In the genomic region with DNA sequence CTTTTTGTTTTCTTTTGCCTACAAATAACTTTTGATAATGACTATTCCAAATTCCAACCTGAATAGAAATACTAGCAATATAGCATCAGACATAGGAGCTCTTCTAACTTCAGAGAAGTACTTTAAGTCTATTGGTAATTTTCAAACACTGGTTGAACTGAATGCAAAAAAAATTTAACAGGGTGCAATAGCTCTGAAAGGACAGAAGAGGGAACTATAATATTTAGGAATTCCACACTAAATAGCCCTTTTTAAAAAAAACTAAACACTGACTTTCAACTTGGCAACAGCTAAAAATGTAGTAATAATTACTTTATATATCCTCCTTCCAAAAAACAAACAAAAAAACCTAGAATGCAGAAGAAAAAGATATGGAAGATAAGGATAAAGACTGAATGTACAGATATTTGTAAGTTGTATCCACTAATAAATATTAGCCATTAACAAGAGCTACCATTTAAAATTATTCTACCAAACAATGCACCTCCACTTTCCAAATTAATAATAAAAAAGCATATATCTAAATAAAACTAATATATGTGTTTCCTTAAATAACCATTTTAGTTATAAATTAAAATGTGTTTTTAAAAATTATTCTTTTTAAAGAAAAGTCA, we compare ENCODE assay signal across 9 cellular contexts.
DNase-seq lines count a peak whose midpoint lies in the region; ATAC-seq and TF ChIP-seq lines count a peak whose summit lies in the region.
"Had no signal": no experiment of that assay in that cellular context is flagged by ENCODE, and none has a peak within 500 bp of the region (broad histone marks: within the 10 kb centered on the region; RNA-seq: fewer than 3 reads in every experiment).

No MANE protein-coding gene starts in this region.

- no peak overlapping the region for H3K4me3 Mint-ChIP-seq in neural crest cell
- H3K4me3 Mint-ChIP-seq: CD4-positive, CD25-positive, alpha-beta regulatory T cell had no signal

- ATAC-seq in GM19324 (IDR thresholded peaks at IDR 0.05; ENCODE audit: low FRiP score, unreplicated experiment) (no peak), HG02678 (IDR thresholded peaks at IDR 0.05; ENCODE audit: unreplicated experiment) (no peak)

- no peaks in the 10 kb centered on the region for H3K9me3 Mint-ChIP-seq in neural crest cell

- peaks cover 13% of the 10 kb centered on the region for H3K4me1 Mint-ChIP-seq in neural crest cell

- H3K27me3 Mint-ChIP-seq in neural crest cell (ENCODE audit: low read depth) = no peaks in the 10 kb centered on the region
- H3K27me3 Mint-ChIP-seq: CD4-positive, CD25-positive, alpha-beta regulatory T cell had no signal

- H3K36me3 Mint-ChIP-seq in neural crest cell (ENCODE audit: low read depth) = no peaks in the 10 kb centered on the region

- TF ChIP-seq CTCF in choroid plexus epithelial cell (conservative IDR thresholded peaks at IDR 0.05; ENCODE audit: low read depth, low read length) (peak; percentile 65), neural crest cell (conservative IDR thresholded peaks at IDR 0.05) (peak; percentile 78)

- no peak overlapping the region for H3K27ac Mint-ChIP-seq in neural crest cell (ENCODE audit: unreplicated experiment)

- H3K4me3 ChIP-seq in choroid plexus epithelial cell (ENCODE audit: low read depth, low read length) = no peak overlapping the region

- DNase-seq in NCI-H1105 treated with DMSO at 0.1 percent for 48 hours (lab: John Stamatoyannopoulos, UW) (peak; percentile 14), NCI-H1105 (lab: John Stamatoyannopoulos, UW) (no peak), NCI-H526 treated with DMSO at 0.1 percent for 48 hours (lab: John Stamatoyannopoulos, UW) (peak; percentile 35), choroid plexus epithelial cell (ENCODE audit: low read depth) (peak; percentile 60), neural crest cell (ENCODE audit: low read depth, low spot score) (no peak), islet precursor cell (no peak)

Comparison
In these comparisons a context has a peak if more than half of its experiments do, and no peak if none do; other contexts are left out.
1. DNase-seq: peak in NCI-H1105 treated with DMSO at 0.1 percent for 48 hours (single experiment), NCI-H526 treated with DMSO at 0.1 percent for 48 hours (single experiment) and choroid plexus epithelial cell (single experiment); none in NCI-H1105 (single experiment), neural crest cell (single experiment) and islet precursor cell (single experiment).